Comparison of ENCODE assay signal across 17 cellular contexts in the genomic region with DNA sequence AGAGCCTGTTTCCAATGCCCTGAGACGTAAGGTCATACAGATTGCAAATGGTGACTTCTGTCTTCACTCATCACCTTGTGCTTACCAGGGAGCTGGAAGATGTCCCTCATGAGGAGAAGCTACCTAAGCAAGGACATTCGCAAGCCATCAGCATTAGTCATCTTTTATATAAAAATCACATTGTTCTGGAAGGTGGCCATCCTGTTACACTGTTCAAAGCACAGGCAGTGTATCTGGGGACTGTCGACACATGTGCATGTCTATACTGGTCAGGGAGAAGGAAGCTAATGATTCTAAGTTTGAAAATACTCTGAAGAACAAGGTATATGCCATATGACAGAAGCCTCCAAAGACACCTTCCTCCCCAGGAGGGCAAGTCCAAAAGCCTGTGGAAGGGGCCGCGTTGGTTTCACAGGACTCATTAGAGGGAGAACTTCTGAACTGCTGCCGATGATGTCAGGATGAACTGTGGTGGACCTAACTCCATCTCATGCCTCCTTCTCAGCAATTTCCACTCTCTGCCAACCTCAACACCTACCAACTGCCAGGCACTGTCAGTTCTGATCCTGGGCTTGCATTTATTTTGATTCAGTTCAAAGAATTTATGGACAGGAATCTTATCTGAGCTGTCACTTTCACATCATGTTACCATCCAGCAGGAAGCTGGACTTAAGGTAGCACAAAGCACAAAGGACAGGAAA. TPM values are rescaled to one million over a fixed set of nuclear protein-coding genes. Genes with fewer than 3 reads are reported as not detected.
DNase-seq lines count a peak whose midpoint lies in the region; ATAC-seq, FAIRE-seq and TF ChIP-seq lines count a peak whose summit lies in the region.
"Had no signal": no experiment of that assay in that cellular context is flagged by ENCODE, and none has a peak within 500 bp of the region (broad histone marks: within the 10 kb centered on the region; RNA-seq: fewer than 3 reads in every experiment).

No MANE protein-coding gene starts in this region.

- no peaks in the 10 kb centered on the region for H3K36me3 Mint-ChIP-seq in MCF 10A (ENCODE audit: insufficient read depth, unreplicated experiment)
- H3K36me3 Mint-ChIP-seq in activated CD8-positive, alpha-beta T cell treated with anti-CD3 and anti-CD28 coated beads, Interleukin-2, amount 10 ng/mL, durations not matched to agents 7 days and 5 days (ENCODE audit: low read depth) = no peaks in the 10 kb centered on the region
- H3K36me3 Mint-ChIP-seq: CD4-positive, CD25-positive, alpha-beta regulatory T cell had no signal

- no peak overlapping the region for H3K27ac Mint-ChIP-seq in MCF 10A (ENCODE audit: low read depth, unreplicated experiment)
- no peak overlapping the region for H3K27ac Mint-ChIP-seq in activated CD8-positive, alpha-beta T cell treated with anti-CD3 and anti-CD28 coated beads, Interleukin-2, amount 10 ng/mL, durations not matched to agents 7 days and 5 days
- H3K27ac Mint-ChIP-seq: CD4-positive, CD25-positive, alpha-beta regulatory T cell had no signal

- no peaks in the 10 kb centered on the region for H3K9me3 Mint-ChIP-seq in MCF 10A (ENCODE audit: unreplicated experiment)
- no peaks in the 10 kb centered on the region for H3K9me3 Mint-ChIP-seq in activated CD8-positive, alpha-beta T cell treated with anti-CD3 and anti-CD28 coated beads, Interleukin-2, amount 10 ng/mL, durations not matched to agents 7 days and 5 days (ENCODE audit: insufficient read depth)

- no peak overlapping the region for H3K4me2 ChIP-seq in mammary epithelial cell (ENCODE audit: insufficient read depth, low read depth, low read length)
- H3K4me2 ChIP-seq: BLaER1 treated with 17β-estradiol and CSF1 and Interleukin-3, amounts not matched to agents 10 nM and 100 nM had no signal

- H3K36me3 ChIP-seq in mammary epithelial cell (ENCODE audit: insufficient read depth, low read length) (no peaks in the 10 kb centered on the region), bronchial epithelial cell (ENCODE audit: control insufficient read depth, insufficient read depth, low read length) (no peaks in the 10 kb centered on the region)
- H3K36me3 ChIP-seq: BLaER1 treated with 17β-estradiol and CSF1 and Interleukin-3, amounts not matched to agents 10 nM and 100 nM had no signal

- H3K27ac ChIP-seq in mammary epithelial cell (ENCODE audit: insufficient read depth, low read depth, low read length) = no peak overlapping the region
- H3K27ac ChIP-seq: 22Rv1; BLaER1 treated with 17β-estradiol and CSF1 and Interleukin-3, amounts not matched to agents 10 nM and 100 nM; GM23248; HL-60 had no signal

- no peaks in the 10 kb centered on the region for H3K79me2 ChIP-seq in mammary epithelial cell (ENCODE audit: insufficient read depth, low read length)

- H3K4me3 ChIP-seq in mammary epithelial cell (replicated peaks in 1 of 3; ENCODE audit: insufficient read depth in 1 of 3, low read depth in 2 of 3, low read length in 3 of 3) (no peak overlapping the region), bronchial epithelial cell (ENCODE audit: low read depth, low read length) (no peak overlapping the region)
- H3K4me3 ChIP-seq: BLaER1 treated with 17β-estradiol and CSF1 and Interleukin-3, amounts not matched to agents 10 nM and 100 nM; GM23248 had no signal

- BruUV-seq in MCF 10A (replicated peaks; lab: Mats Ljungman, UMichigan) (no TSS peak), mammary epithelial cell (replicated peaks; lab: Mats Ljungman, UMichigan) (no TSS peak)

- POLR2A ChIA-PET in MCF 10A (lab: Yijun Ruan, JAX) = no interaction called here
- POLR2A ChIA-PET in activated CD8-positive, alpha-beta T cell treated with anti-CD3 and anti-CD28 coated beads, Interleukin-2, amount 10 ng/mL, durations not matched to agents 7 days and 5 days (lab: Charles Lee) = no interaction called here

- H3K27me3 ChIP-seq in mammary epithelial cell (ENCODE audit: insufficient read depth, low read length) (peaks cover 12% of the 10 kb centered on the region), bronchial epithelial cell (ENCODE audit: control insufficient read depth, insufficient read depth, low read length) (no peaks in the 10 kb centered on the region)
- H3K27me3 ChIP-seq: BLaER1 treated with 17β-estradiol and CSF1 and Interleukin-3, amounts not matched to agents 10 nM and 100 nM had no signal

- no peak for ATAC-seq in activated CD8-positive, alpha-beta T cell treated with anti-CD3 and anti-CD28 coated beads, Interleukin-2, amount 10 ng/mL, durations not matched to agents 7 days and 5 days
- ATAC-seq: HCT116 had no signal

- intact Hi-C loops in MCF 10A (cut with micrococcal nuclease) (no loop called here), mammary epithelial cell (cut with micrococcal nuclease) (no loop called here)

- TF ChIP-seq CTCF in MCF 10A (IDR thresholded peaks at IDR 0.05; ENCODE audit: unreplicated experiment) (no peak), mammary epithelial cell (conservative IDR thresholded peaks at IDR 0.05 in 1 of 2, IDR thresholded peaks at IDR 0.05 in 1 of 2; ENCODE audit: extremely low read depth in 1 of 2, insufficient read depth in 1 of 2, low read depth in 1 of 2, low read length in 2 of 2) (no peak), bronchial epithelial cell (IDR thresholded peaks at IDR 0.05; ENCODE audit: insufficient read depth, low read length, severe bottlenecking) (no peak)

- H3K4me1 ChIP-seq in mammary epithelial cell (ENCODE audit: insufficient read depth, low read length) = no peaks in the 10 kb centered on the region

- 51% methylated on average over 6 of the region's 6 CpGs for WGBS in mammary epithelial cell (ENCODE audit: low coverage, missing lambda C conversion rate)

- DNase-seq in MCF 10A (ENCODE audit: unreplicated experiment) = peak; percentile 10
- DNase-seq in mammary epithelial cell = no peak
- peak; percentile 41 for DNase-seq in M059J (ENCODE audit: low read depth)
- no peak for DNase-seq in bronchial epithelial cell (ENCODE audit: low read depth)
- DNase-seq in urothelium cell line (ENCODE audit: low spot score) = no peak
- DNase-seq in NCI-H510A (lab: John Stamatoyannopoulos, UW) = no peak
- no peak for DNase-seq in activated CD8-positive, alpha-beta T cell treated with anti-CD3 and anti-CD28 coated beads, Interleukin-2, amount 10 ng/mL, durations not matched to agents 7 days and 5 days
- DNase-seq: CD4-positive, CD25-positive, alpha-beta regulatory T cell; DMS53; GF-D8; GM23248 had no signal

- FAIRE-seq in bronchial epithelial cell (lab: Jason Lieb, UNC) (peak; percentile 93), urothelium cell line (lab: Jason Lieb, UNC) (peak; percentile 46)
- FAIRE-seq: GM18507, H54 had no signal

- H2AFZ ChIP-seq in mammary epithelial cell (ENCODE audit: low read depth, low read length) = no peak overlapping the region
- H2AFZ ChIP-seq: GM23248 had no signal

- H4K20me1 ChIP-seq in mammary epithelial cell (ENCODE audit: insufficient read depth, low read length) = no peaks in the 10 kb centered on the region
- H4K20me1 ChIP-seq: BLaER1 treated with 17β-estradiol and CSF1 and Interleukin-3, amounts not matched to agents 10 nM and 100 nM had no signal

- peaks cover 23% of the 10 kb centered on the region for H3K27me3 Mint-ChIP-seq in MCF 10A (ENCODE audit: insufficient read depth, unreplicated experiment)
- peaks cover 27% of the 10 kb centered on the region for H3K27me3 Mint-ChIP-seq in activated CD8-positive, alpha-beta T cell treated with anti-CD3 and anti-CD28 coated beads, Interleukin-2, amount 10 ng/mL, durations not matched to agents 7 days and 5 days (ENCODE audit: low read depth)

- CTCF ChIA-PET in MCF 10A (lab: Yijun Ruan, JAX) (interaction anchor here (1.1 to 1.2 kb wide), 2 partner anchors 105 to 543 kb away, joined by 3 to 4 read pairs; no protein-coding TSS in a partner anchor), mammary epithelial cell (lab: Charles Lee; ENCODE audit: low non-redundant PET) (interaction anchor here (0.5 kb wide), 1 partner anchor 244 kb away, joined by 3 read pairs; no protein-coding TSS in a partner anchor)
- CTCF ChIA-PET in activated CD8-positive, alpha-beta T cell treated with anti-CD3 and anti-CD28 coated beads, Interleukin-2, amount 10 ng/mL, durations not matched to agents 7 days and 5 days (lab: Charles Lee) = no interaction called here

- H3K9ac ChIP-seq in mammary epithelial cell (ENCODE audit: insufficient read depth, low read length) = no peak overlapping the region
- H3K9ac ChIP-seq: BLaER1 treated with 17β-estradiol and CSF1 and Interleukin-3, amounts not matched to agents 10 nM and 100 nM; GM23248 had no signal

- in situ Hi-C loops in mammary epithelial cell (cut with MboI; ENCODE audit: low sequenced_read_pairs in 2 of 2) = no loop called here

- dilution Hi-C loops in mammary epithelial cell (cut with HindIII; ENCODE audit: low sequenced_read_pairs) = no loop called here

- peaks cover 14% of the 10 kb centered on the region for H3K4me1 Mint-ChIP-seq in MCF 10A (ENCODE audit: insufficient read depth, unreplicated experiment)
- no peaks in the 10 kb centered on the region for H3K4me1 Mint-ChIP-seq in activated CD8-positive, alpha-beta T cell treated with anti-CD3 and anti-CD28 coated beads, Interleukin-2, amount 10 ng/mL, durations not matched to agents 7 days and 5 days (ENCODE audit: low read depth)
- H3K4me1 Mint-ChIP-seq: CD4-positive, CD25-positive, alpha-beta regulatory T cell had no signal

- H3K9me3 ChIP-seq in mammary epithelial cell (replicated peaks; ENCODE audit: insufficient read depth, low read length) = no peaks in the 10 kb centered on the region
- H3K9me3 ChIP-seq: BLaER1 treated with 17β-estradiol and CSF1 and Interleukin-3, amounts not matched to agents 10 nM and 100 nM had no signal

- H3K4me3 Mint-ChIP-seq in MCF 10A (ENCODE audit: unreplicated experiment) = no peak overlapping the region
- H3K4me3 Mint-ChIP-seq in activated CD8-positive, alpha-beta T cell treated with anti-CD3 and anti-CD28 coated beads, Interleukin-2, amount 10 ng/mL, durations not matched to agents 7 days and 5 days = no peak overlapping the region
- H3K4me3 Mint-ChIP-seq: CD4-positive, CD25-positive, alpha-beta regulatory T cell had no signal

RNA-seq across cellular contexts. Expression of a gene that starts 39.4 kb away (rescaled TPM):
- total RNA-seq in MCF 10A (2022) (49.2 and 62.6 TPM in 2 replicates), mammary epithelial cell (under 1 TPM; 0.17 to 0.42 TPM), bronchial epithelial cell (0.51 and 1.8 TPM in 2 replicates)
- polyA plus RNA-seq in mammary epithelial cell = 5.7 TPM
- 0.88 TPM for polyA minus RNA-seq in mammary epithelial cell
- 13.9 and 21.5 TPM in 2 replicates for total RNA-seq in M059J (2014; rRNA removed; shearing (Covaris generic))
- total RNA-seq in activated CD8-positive, alpha-beta T cell treated with anti-CD3 and anti-CD28 coated beads, Interleukin-2, amount 10 ng/mL, durations not matched to agents 7 days and 5 days = not detected
- total RNA-seq: CD4-positive, CD25-positive, alpha-beta regulatory T cell had no signal

Comparison
In these comparisons a context has a peak if more than half of its experiments do, and no peak if none do; other contexts are left out.
1. DNase-seq: peak in MCF 10A (single experiment) and M059J (single experiment); none in mammary epithelial cell (single experiment), bronchial epithelial cell (single experiment), urothelium cell line (single experiment), NCI-H510A (single experiment) and activated CD8-positive, alpha-beta T cell treated with anti-CD3 and anti-CD28 coated beads, Interleukin-2, amount 10 ng/mL, durations not matched to agents 7 days and 5 days (single experiment).